In the genomic region with DNA sequence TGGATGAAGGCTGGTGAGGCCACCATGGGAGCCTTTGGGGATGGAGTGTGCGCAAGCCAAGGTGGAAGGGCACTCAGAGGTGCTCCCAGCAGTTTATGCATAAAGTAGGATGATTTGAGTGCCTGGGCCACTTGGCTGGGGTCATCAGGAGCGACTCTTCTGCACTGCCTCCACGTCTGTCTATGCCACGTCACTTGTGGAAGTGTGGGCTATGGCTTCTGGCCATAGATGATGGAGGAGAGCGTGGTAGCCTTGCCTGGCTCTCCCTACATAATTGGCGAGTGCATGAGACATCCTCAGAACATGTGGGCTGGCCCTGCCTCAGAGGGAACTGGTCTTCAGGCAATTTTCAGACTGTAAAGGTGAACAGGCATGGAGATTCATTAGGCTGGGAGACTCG, we compare ENCODE assay signal across 17 cellular contexts.
A peak's percentile ranks its signal among the peaks of the same experiment; 100 is the strongest.
DNase-seq lines count a peak whose midpoint lies in the region; ATAC-seq and TF ChIP-seq lines count a peak whose summit lies in the region.
"Had no signal": no experiment of that assay in that cellular context is flagged by ENCODE, and none has a peak within 500 bp of the region (broad histone marks: within the 10 kb centered on the region; RNA-seq: fewer than 3 reads in every experiment).

No MANE protein-coding gene starts in this region.

- TF ChIP-seq EP300 in transverse colon (IDR thresholded peaks at IDR 0.05; ENCODE audit: low read depth) = no peak

- no peak for TF ChIP-seq CTCF in transverse colon (IDR thresholded peaks at IDR 0.05)

- H3K9me3 ChIP-seq in transverse colon = no peaks in the 10 kb centered on the region

- no peak overlapping the region for H3K4me3 ChIP-seq in transverse colon
- H3K4me3 ChIP-seq: GM12878 had no signal

- H3K27ac ChIP-seq in transverse colon = no peak overlapping the region

- H3K36me3 ChIP-seq in transverse colon = no peaks in the 10 kb centered on the region

- no peak for ATAC-seq in HG03045 (IDR thresholded peaks at IDR 0.05; ENCODE audit: unreplicated experiment)
- no peak for ATAC-seq in HG02642 (IDR thresholded peaks at IDR 0.05; ENCODE audit: poor library complexity, unreplicated experiment)
- ATAC-seq: GM12878, HCT116 had no signal

- peak; percentile 4 for DNase-seq in activated CD8-positive, alpha-beta memory T cell treated with anti-CD3 and anti-CD28 coated beads, Interleukin-2, amount 50 U/mL, for 48 hours
- DNase-seq in activated CD8-positive, alpha-beta memory T cell treated with anti-CD3 and anti-CD28 coated beads for 24 hours = no peak
- DNase-seq in islet precursor cell (peak; percentile 20), posterior vena cava (ENCODE audit: low spot score) (peak; percentile 49), transverse colon (no peak)
- DNase-seq: 8988T; AML-193; C1 segment of cervical spinal cord; Calu3; CD4-positive, alpha-beta T cell; DMS 273 treated with DMSO at 0.1 percent for 48 hours; DMS79; IMR-90 had no signal

- in situ Hi-C loops in transverse colon (cut with MboI; ENCODE audit: low pct_ligation_motif_present in 1 of 4, low pct_unique_long_range_greater_than_20kb in 1 of 4, low sequenced_read_pairs in 3 of 4) = no loop called here

- intact Hi-C loops in posterior vena cava (cut with DNase I) (no loop called here), transverse colon (cut with DNase I; ENCODE audit: low total_unique reads) (no loop called here)

- peaks cover 6% of the 10 kb centered on the region for H3K27me3 ChIP-seq in transverse colon

- no peak for TF ChIP-seq POLR2A in transverse colon (IDR thresholded peaks at IDR 0.05)

- WGBS in transverse colon (ENCODE audit: low coverage in 1 of 2), 2 donors = 83% methylated on average over 7 of the region's 7 CpGs; no CpG with 5 or more reads in 1 of the 2 donors

- no peaks in the 10 kb centered on the region for H3K4me1 ChIP-seq in transverse colon

Comparison
In these comparisons a context has a peak if more than half of its experiments do, and no peak if none do; other contexts are left out.
1. DNase-seq: peak in activated CD8-positive, alpha-beta memory T cell treated with anti-CD3 and anti-CD28 coated beads, Interleukin-2, amount 50 U/mL, for 48 hours (single experiment), islet precursor cell (single experiment) and posterior vena cava (single experiment); none in activated CD8-positive, alpha-beta memory T cell treated with anti-CD3 and anti-CD28 coated beads for 24 hours (single experiment) and transverse colon (single experiment).